1 cellular context compared by ENCODE assay signal in the genomic region with DNA sequence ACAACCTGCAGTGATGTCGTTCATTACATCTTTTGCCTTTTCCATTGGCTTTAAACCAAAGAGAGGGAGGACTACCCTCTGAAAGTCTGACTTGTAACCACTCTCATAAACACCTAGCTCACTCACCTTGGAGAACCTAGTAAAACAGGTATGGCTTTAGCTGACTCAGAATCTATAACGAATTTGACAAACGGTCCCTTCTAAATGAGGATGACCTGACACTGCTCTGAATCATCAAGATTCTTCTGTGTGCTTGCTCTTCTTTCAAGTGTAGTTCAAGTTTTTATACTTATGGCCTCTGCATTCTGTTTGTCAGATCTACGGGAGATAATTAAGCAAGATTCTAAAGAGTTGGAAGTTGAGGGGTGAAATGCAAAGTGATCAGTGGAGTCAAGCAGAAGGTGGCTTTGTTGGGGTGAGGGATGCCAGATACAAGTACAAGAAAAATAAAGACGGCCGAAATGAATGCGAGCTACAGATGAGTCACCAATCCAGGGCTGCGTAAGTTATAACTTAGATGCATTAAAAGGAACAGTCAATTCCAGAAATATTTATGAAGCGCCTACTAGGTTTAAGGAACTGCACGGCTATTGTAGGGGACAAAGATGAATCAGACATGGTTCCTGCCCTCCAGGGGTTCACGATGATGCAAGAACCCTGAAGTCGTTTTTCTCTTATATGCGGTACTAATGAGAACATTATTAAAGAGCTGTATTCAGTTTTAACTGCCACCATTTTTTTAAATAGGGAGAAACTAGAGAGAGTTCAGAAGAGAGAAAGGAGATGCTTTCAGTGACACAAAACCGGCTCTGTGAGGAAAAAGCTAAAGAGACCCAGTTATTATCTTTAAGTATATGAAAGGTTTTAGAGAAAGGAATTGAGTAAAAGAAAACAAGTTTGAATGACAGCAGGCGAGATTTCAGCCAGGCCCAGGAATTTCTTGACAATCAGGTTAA.
A peak's percentile ranks its signal among the peaks of the same experiment; 100 is the strongest.
TF ChIP-seq lines count a peak whose summit lies in the region.

No MANE protein-coding gene starts in this region.

TF ChIP-seq in GM12878, 131 proteins besides CTCF, POLR2A, EP300 and RAD21:
- TF ChIP-seq, protein P1, sequence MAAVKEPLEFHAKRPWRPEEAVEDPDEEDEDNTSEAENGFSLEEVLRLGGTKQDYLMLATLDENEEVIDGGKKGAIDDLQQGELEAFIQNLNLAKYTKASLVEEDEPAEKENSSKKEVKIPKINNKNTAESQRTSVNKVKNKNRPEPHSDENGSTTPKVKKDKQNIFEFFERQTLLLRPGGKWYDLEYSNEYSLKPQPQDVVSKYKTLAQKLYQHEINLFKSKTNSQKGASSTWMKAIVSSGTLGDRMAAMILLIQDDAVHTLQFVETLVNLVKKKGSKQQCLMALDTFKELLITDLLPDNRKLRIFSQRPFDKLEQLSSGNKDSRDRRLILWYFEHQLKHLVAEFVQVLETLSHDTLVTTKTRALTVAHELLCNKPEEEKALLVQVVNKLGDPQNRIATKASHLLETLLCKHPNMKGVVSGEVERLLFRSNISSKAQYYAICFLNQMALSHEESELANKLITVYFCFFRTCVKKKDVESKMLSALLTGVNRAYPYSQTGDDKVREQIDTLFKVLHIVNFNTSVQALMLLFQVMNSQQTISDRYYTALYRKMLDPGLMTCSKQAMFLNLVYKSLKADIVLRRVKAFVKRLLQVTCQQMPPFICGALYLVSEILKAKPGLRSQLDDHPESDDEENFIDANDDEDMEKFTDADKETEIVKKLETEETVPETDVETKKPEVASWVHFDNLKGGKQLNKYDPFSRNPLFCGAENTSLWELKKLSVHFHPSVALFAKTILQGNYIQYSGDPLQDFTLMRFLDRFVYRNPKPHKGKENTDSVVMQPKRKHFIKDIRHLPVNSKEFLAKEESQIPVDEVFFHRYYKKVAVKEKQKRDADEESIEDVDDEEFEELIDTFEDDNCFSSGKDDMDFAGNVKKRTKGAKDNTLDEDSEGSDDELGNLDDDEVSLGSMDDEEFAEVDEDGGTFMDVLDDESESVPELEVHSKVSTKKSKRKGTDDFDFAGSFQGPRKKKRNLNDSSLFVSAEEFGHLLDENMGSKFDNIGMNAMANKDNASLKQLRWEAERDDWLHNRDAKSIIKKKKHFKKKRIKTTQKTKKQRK (IDR thresholded peaks at IDR 0.05; ENCODE audit: low read depth, low read length) = no peak
- peak; percentile 44 for TF ChIP-seq JUNB (IDR thresholded peaks at IDR 0.05)
